Comparison of ENCODE assay signal across 10 cellular contexts in genomic region chr6:37807656-37808055, GRCh38. TPM values are rescaled to one million over a fixed set of nuclear protein-coding genes. Genes with fewer than 3 reads are reported as not detected.
A peak's percentile ranks its signal among the peaks of the same experiment; 100 is the strongest.
DNase-seq lines count a peak whose midpoint lies in the region; ATAC-seq, FAIRE-seq and TF ChIP-seq lines count a peak whose summit lies in the region.
"Had no signal": no experiment of that assay in that cellular context is flagged by ENCODE, and none has a peak within 500 bp of the region (broad histone marks: within the 10 kb centered on the region; RNA-seq: fewer than 3 reads in every experiment).

No MANE protein-coding gene starts in this region.

- H3K9me3 ChIP-seq in BE2C (no peaks in the 10 kb centered on the region), K562 (replicated peaks; ENCODE audit: control insufficient read depth, insufficient read depth, low read depth, low read length) (no peaks in the 10 kb centered on the region), spleen (no peaks in the 10 kb centered on the region)
- H3K9me3 ChIP-seq: Caco-2 had no signal

- POLR2A ChIA-PET in K562 (lab: Yijun Ruan, JAX): interaction anchor here (1.5 to 4.8 kb wide), 2 partner anchors 8 to 11 kb away, joined by 8 to 30 read pairs; partner anchors contain the start of gene ZFAND3

- peak; percentile 72 for DNase-seq in BE2C
- DNase-seq in NCI-H1694 (lab: John Stamatoyannopoulos, UW): peak; percentile 97
- DNase-seq in K562 (ENCODE audit: extremely low read depth in 1 of 4, low spot score in 3 of 4): no peak
- peak; percentile 54 for DNase-seq in middle frontal gyrus (ENCODE audit: extremely low spot score, low spot score)
- DNase-seq in activated CD4-positive, alpha-beta T cell treated with anti-CD3 and anti-CD28 coated beads, Interleukin-2, amount 10 ng/mL, durations not matched to agents 24 days and 14 days: no peak
- DNase-seq in HFFc6: no peak
- no peak for DNase-seq in spleen
- no peak for DNase-seq in UCSD-AML1 (lab: John Stamatoyannopoulos, UW; ENCODE audit: unreplicated experiment)
- DNase-seq: activated CD4-positive, alpha-beta T cell treated with anti-CD3 and anti-CD28 coated beads, Interleukin-2, amount 50 U/mL, for 1 hour had no signal

- 0 out of 2 replicates have a peak, but pooled peaks cover 3% of the 10 kb centered on the region for H4K20me1 ChIP-seq in K562 (replicated peaks; ENCODE audit: control insufficient read depth, insufficient read depth, low read length)

- TF ChIP-seq EP300 in K562 (IDR thresholded peaks at IDR 0.05; ENCODE audit: low read length): no peak

- H3K9me3 Mint-ChIP-seq in activated CD4-positive, alpha-beta T cell treated with anti-CD3 and anti-CD28 coated beads, Interleukin-2, amount 10 ng/mL, durations not matched to agents 24 days and 14 days: no peaks in the 10 kb centered on the region
- no peaks in the 10 kb centered on the region for H3K9me3 Mint-ChIP-seq in HFFc6

- TF ChIP-seq POLR2A in K562 (conservative IDR thresholded peaks at IDR 0.05) (no peak), spleen (IDR thresholded peaks at IDR 0.05) (no peak)

- FAIRE-seq in K562 (lab: Jason Lieb, UNC): no peak

- BruUV-seq in K562 (replicated peaks; lab: Mats Ljungman, UMichigan): no TSS peak

- WGBS in K562 (ENCODE audit: insufficient coverage, low coverage, missing lambda C conversion rate): 6% methylated on average over 6 of the region's 6 CpGs
- WGBS in spleen, 5 donors: 62 to 78% (median 72%) methylated on average over 5 to 6 of the region's 6 CpGs

- H3K9me1 ChIP-seq in K562 (ENCODE audit: control insufficient read depth, insufficient read depth, low read length): no peaks in the 10 kb centered on the region

- peak; percentile 60 for ATAC-seq in K562

- H2AFZ ChIP-seq in K562 (ENCODE audit: low read depth, low read length): no peak overlapping the region

- peaks cover 18% of the 10 kb centered on the region for H3K4me1 ChIP-seq in BE2C
- no peaks in the 10 kb centered on the region for H3K4me1 ChIP-seq in K562 (replicated peaks in 1 of 2; ENCODE audit: control insufficient read depth in 2 of 2, insufficient read depth in 2 of 2, low read length in 2 of 2)
- peaks cover 0 to 16% (median 0%) of the 10 kb centered on the region in 6 donors for H3K4me1 ChIP-seq in spleen

- H3K27me3 Mint-ChIP-seq in activated CD4-positive, alpha-beta T cell treated with anti-CD3 and anti-CD28 coated beads, Interleukin-2, amount 10 ng/mL, durations not matched to agents 24 days and 14 days: peaks cover 23% of the 10 kb centered on the region
- H3K27me3 Mint-ChIP-seq in HFFc6 (ENCODE audit: insufficient read depth): peaks cover 17% of the 10 kb centered on the region

- H3K36me3 Mint-ChIP-seq in activated CD4-positive, alpha-beta T cell treated with anti-CD3 and anti-CD28 coated beads, Interleukin-2, amount 10 ng/mL, durations not matched to agents 24 days and 14 days (ENCODE audit: low read depth): no peaks in the 10 kb centered on the region
- H3K36me3 Mint-ChIP-seq in HFFc6 (ENCODE audit: low read depth): no peaks in the 10 kb centered on the region

- H3K4me3 ChIP-seq in BE2C (ENCODE audit: low read depth, low read length) (no peak overlapping the region), K562 (no peak overlapping the region), spleen (no peak overlapping the region)

- H3K4me1 Mint-ChIP-seq in activated CD4-positive, alpha-beta T cell treated with anti-CD3 and anti-CD28 coated beads, Interleukin-2, amount 10 ng/mL, durations not matched to agents 24 days and 14 days: no peaks in the 10 kb centered on the region
- H3K4me1 Mint-ChIP-seq in HFFc6 (ENCODE audit: low read depth): peaks cover 15% of the 10 kb centered on the region

- TF ChIP-seq CTCF in BE2C (IDR thresholded peaks at IDR 0.05; ENCODE audit: low read depth, low read length) (peak; percentile 39), K562 (IDR thresholded peaks at IDR 0.05 in 2 of 3, conservative IDR thresholded peaks at IDR 0.05 in 1 of 3; ENCODE audit: insufficient read depth in 2 of 3, low read depth in 1 of 3, low read length in 3 of 3) (no peak), HFFc6 (IDR thresholded peaks at IDR 0.05) (no peak), spleen (IDR thresholded peaks at IDR 0.05 in 8 of 11, conservative IDR thresholded peaks at IDR 0.05 in 3 of 11) (no peak)

- CTCF ChIA-PET in K562 (lab: Yijun Ruan, JAX; ENCODE audit: low intra/inter-chr PET ratio): no interaction called here

- no peak overlapping the region for H3K4me3 Mint-ChIP-seq in activated CD4-positive, alpha-beta T cell treated with anti-CD3 and anti-CD28 coated beads, Interleukin-2, amount 10 ng/mL, durations not matched to agents 24 days and 14 days
- H3K4me3 Mint-ChIP-seq in HFFc6: no peak overlapping the region

- no peak for TF ChIP-seq RAD21 in K562 (CRISPR knock-in tag; conservative IDR thresholded peaks at IDR 0.05 in 1 of 2, IDR thresholded peaks at IDR 0.05 in 1 of 2)

- H3K9ac ChIP-seq in K562 (ENCODE audit: insufficient read depth in 1 of 2, low read depth in 2 of 2, low read length in 2 of 2): no peak overlapping the region

- H3K27ac Mint-ChIP-seq in activated CD4-positive, alpha-beta T cell treated with anti-CD3 and anti-CD28 coated beads, Interleukin-2, amount 10 ng/mL, durations not matched to agents 24 days and 14 days: no peak overlapping the region
- H3K27ac Mint-ChIP-seq in HFFc6: no peak overlapping the region

- in situ Hi-C loops in K562 (cut with MboI): no loop called here

- H3K27ac ChIP-seq in K562 (ENCODE audit: extremely low read depth, low read depth, low read length) (no peak overlapping the region), spleen (no peak overlapping the region)

- H3K4me2 ChIP-seq in K562 (ENCODE audit: insufficient read depth, low read length): no peak overlapping the region

- no peaks in the 10 kb centered on the region for H3K79me2 ChIP-seq in K562 (ENCODE audit: control insufficient read depth, insufficient read depth, low read length)

- H3K27me3 ChIP-seq in BE2C (no peaks in the 10 kb centered on the region), K562 (ENCODE audit: control insufficient read depth in 2 of 2, insufficient read depth in 2 of 2, low read length in 2 of 2) (peaks cover 21 to 34% of the 10 kb centered on the region in 2 experiments), spleen (replicated peaks in 1 of 7) (no peaks in the 10 kb centered on the region)

- intact Hi-C loops in K562 (cut with micrococcal nuclease): no loop called here
- intact Hi-C loops in activated CD4-positive, alpha-beta T cell treated with anti-CD3 and anti-CD28 coated beads, Interleukin-2, amount 10 ng/mL, durations not matched to agents 24 days and 14 days (cut with micrococcal nuclease): no loop called here
- intact Hi-C loops in spleen (cut with DNase I; ENCODE audit: low total_unique reads): no loop called here

- no peaks in the 10 kb centered on the region for H3K36me3 ChIP-seq in BE2C
- no peaks in the 10 kb centered on the region for H3K36me3 ChIP-seq in K562 (ENCODE audit: control insufficient read depth, insufficient read depth, low read length)
- no peaks in the 10 kb centered on the region for H3K36me3 ChIP-seq in spleen

TF ChIP-seq in K562, 482 proteins besides CTCF, POLR2A, EP300 and RAD21 (continues in another document):
- TF ChIP-seq C11orf30 (IDR thresholded peaks at IDR 0.05; ENCODE audit: low read depth): no peak

RNA-seq across cellular contexts. Expression of gene ZFAND3, which starts 11.9 kb away (rescaled TPM):
- polyA plus RNA-seq in BE2C (2012; ENCODE audit: insufficient read depth, insufficient read length, low read depth): 88.2 TPM
- 19.0 and 22.3 TPM in 2 replicates for total RNA-seq in K562 (2011; cell fraction: chromatin; rRNA removed; ENCODE audit: low replicate concordance)
- 7.5 and 10.5 TPM in 2 replicates for total RNA-seq in K562 (2011; cell fraction: nucleolus; rRNA removed)
- 15.2 and 29.8 TPM in 2 replicates for total RNA-seq in K562 (2011; cell fraction: nucleoplasm; rRNA removed)
- total RNA-seq in K562 (2014; rRNA removed): 6.1 and 10.5 TPM in 2 replicates
- 11.8 and 18.5 TPM in 2 replicates for total RNA-seq in K562 (2014; rRNA removed; fragmentation: Illumina TruSeq; extraction: Trizol)
- total RNA-seq in K562 (2015; rRNA removed; fragmentation: Illumina TruSeq; extraction: Trizol): 11.8 and 12.8 TPM in 2 replicates
- total RNA-seq in K562 (2021): 23.4 and 26.5 TPM in 2 replicates
- polyA plus RNA-seq in K562 (2011; rRNA removed): 7.2 and 12.7 TPM in 2 replicates
- polyA plus RNA-seq in K562 (2011; cell fraction: cytosol; rRNA removed): 6.0 and 6.2 TPM in 2 replicates
- polyA plus RNA-seq in K562 (2011; cell fraction: nucleus; rRNA removed): 6.9 and 7.1 TPM in 2 replicates
- polyA plus RNA-seq in K562 (2012): 42.2 and 91.3 TPM in 2 replicates
- polyA plus RNA-seq in K562 (2014; fragmentation: Illumina TruSeq; extraction: Trizol): 26.6 and 31.4 TPM in 2 replicates
- under 1 TPM; 0.81 to 0.87 TPM for polyA plus RNA-seq in K562 (2014; fragmentation: Nextera tagmentation; extraction: Ambion mirVana)
- 9.4 and 14.4 TPM in 2 replicates for polyA plus RNA-seq in K562 (2014; rRNA removed)
- 7.8 and 10.0 TPM in 2 replicates for polyA minus RNA-seq in K562 (2011; rRNA and poly(A)+ RNA removed)
- 9.6 and 11.7 TPM in 2 replicates for polyA minus RNA-seq in K562 (2011; cell fraction: cytosol; rRNA and poly(A)+ RNA removed)
- 4.4 and 7.9 TPM in 2 replicates for polyA minus RNA-seq in K562 (2011; cell fraction: nucleus; rRNA and poly(A)+ RNA removed)
- total RNA-seq in activated CD4-positive, alpha-beta T cell treated with anti-CD3 and anti-CD28 coated beads, Interleukin-2, amount 10 ng/mL, durations not matched to agents 24 days and 14 days: 31.5 and 39.6 TPM in 2 replicates
- total RNA-seq in HFFc6 (2021; fragmentation: NEBNext Ultra II Directional; extraction: Animal tissue kit (Norgen Biotek cat#: 25700)): 10 to 100 TPM; 75.2 to 93.2 (median 87.0) TPM
- total RNA-seq in spleen: 10 to 100 TPM; 43.8 to 63.7 (median 54.4) TPM
- 10 to 100 TPM in 2 of 3 donors, 1 to 10 TPM in 1; 9.3 to 20.4 (median 13.5) TPM for polyA plus RNA-seq in spleen

Comparison
In these comparisons a context has a peak if more than half of its experiments do, and no peak if none do; other contexts are left out.
1. DNase-seq: peak in BE2C (single experiment), NCI-H1694 (single experiment) and middle frontal gyrus (single experiment); none in K562 (0 of 4), activated CD4-positive, alpha-beta T cell treated with anti-CD3 and anti-CD28 coated beads, Interleukin-2, amount 10 ng/mL, durations not matched to agents 24 days and 14 days (single experiment), HFFc6 (single experiment), spleen (single experiment) and UCSD-AML1 (single experiment).